Comparison of ENCODE assay signal across 3 cellular contexts in genomic region chr13:22871248-22871647, GRCh38.
"Had no signal": no experiment of that assay in that cellular context is flagged by ENCODE, and none has a peak within 500 bp of the region (broad histone marks: within the 10 kb centered on the region; RNA-seq: fewer than 3 reads in every experiment).

No MANE protein-coding gene starts in this region.

- H3K4me3 ChIP-seq: GM12878 had no signal

- DNase-seq: GDM1, GF-D8 had no signal
